10 cellular contexts compared by ENCODE assay signal in genomic region chr17:32516940-32517711, GRCh38. TPM values are rescaled to one million over a fixed set of nuclear protein-coding genes. Genes with fewer than 3 reads are reported as not detected.
DNase-seq lines count a peak whose midpoint lies in the region; ATAC-seq and TF ChIP-seq lines count a peak whose summit lies in the region.
"Had no signal": no experiment of that assay in that cellular context is flagged by ENCODE, and none has a peak within 500 bp of the region (broad histone marks: within the 10 kb centered on the region; RNA-seq: fewer than 3 reads in every experiment).

No MANE protein-coding gene starts in this region.

- H3K9me3 ChIP-seq in mammary epithelial cell (replicated peaks; ENCODE audit: insufficient read depth, low read length) = no peaks in the 10 kb centered on the region

- H3K4me3 Mint-ChIP-seq in activated CD4-positive, alpha-beta T cell treated with anti-CD3 and anti-CD28 coated beads, Interleukin-2, amount 10 ng/mL, durations not matched to agents 7 days and 5 days = no peak overlapping the region
- H3K4me3 Mint-ChIP-seq in brain = peak overlapping the region in 4 of 5 experiments; percentile 12 to 57 (median 44)
- no peak overlapping the region for H3K4me3 Mint-ChIP-seq in stimulated activated memory B cell treated with anti-CD40 and anti-IgM and Interleukin-4, amounts not matched to agents 10 μg/mL and 1 μg/mL and 100 μg/mL, for 72 hours

- CTCF ChIA-PET in activated CD4-positive, alpha-beta T cell treated with anti-CD3 and anti-CD28 coated beads, Interleukin-2, amount 10 ng/mL, durations not matched to agents 7 days and 5 days (lab: Charles Lee) = interaction anchor here (0.9 to 1.9 kb wide), 5 partner anchors 8 to 37 kb away, joined by 3 to 6 read pairs (median 4); partner anchors contain the start of gene CDK5R1
- CTCF ChIA-PET in mammary epithelial cell (lab: Charles Lee; ENCODE audit: low non-redundant PET) = no interaction called here

- WGBS in mammary epithelial cell (ENCODE audit: low coverage, missing lambda C conversion rate) = 90% methylated on average over 12 of the region's 12 CpGs

- H3K27me3 Mint-ChIP-seq in activated CD4-positive, alpha-beta T cell treated with anti-CD3 and anti-CD28 coated beads, Interleukin-2, amount 10 ng/mL, durations not matched to agents 7 days and 5 days = peaks cover 2% of the 10 kb centered on the region
- peaks cover 4% of the 10 kb centered on the region for H3K27me3 Mint-ChIP-seq in brain
- no peaks in the 10 kb centered on the region for H3K27me3 Mint-ChIP-seq in stimulated activated memory B cell treated with anti-CD40 and anti-IgM and Interleukin-4, amounts not matched to agents 10 μg/mL and 1 μg/mL and 100 μg/mL, for 72 hours

- no peaks in the 10 kb centered on the region for H3K79me2 ChIP-seq in mammary epithelial cell (ENCODE audit: insufficient read depth, low read length)
- H3K79me2 ChIP-seq: parathyroid adenoma had no signal

- dilution Hi-C loops in mammary epithelial cell (cut with HindIII; ENCODE audit: low sequenced_read_pairs) = no loop called here

- no peak overlapping the region for H3K9ac ChIP-seq in mammary epithelial cell (ENCODE audit: insufficient read depth, low read length)
- H3K9ac ChIP-seq: parathyroid adenoma had no signal

- peak; percentile 81 for ATAC-seq in stimulated activated memory B cell treated with anti-CD40 and anti-IgM and Interleukin-4, amounts not matched to agents 10 μg/mL and 1 μg/mL and 100 μg/mL, for 72 hours
- no peak for ATAC-seq in HG02852 (IDR thresholded peaks at IDR 0.05; ENCODE audit: unreplicated experiment)

- H3K4me1 ChIP-seq in mammary epithelial cell (ENCODE audit: insufficient read depth, low read length) = peaks cover 13% of the 10 kb centered on the region

- POLR2A ChIA-PET in activated CD4-positive, alpha-beta T cell treated with anti-CD3 and anti-CD28 coated beads, Interleukin-2, amount 10 ng/mL, durations not matched to agents 7 days and 5 days (lab: Charles Lee) = no interaction called here

- peak overlapping the region; percentile 61 for H3K27ac Mint-ChIP-seq in activated CD4-positive, alpha-beta T cell treated with anti-CD3 and anti-CD28 coated beads, Interleukin-2, amount 10 ng/mL, durations not matched to agents 7 days and 5 days
- peak overlapping the region; percentile 90 to 100 (median 95) for H3K27ac Mint-ChIP-seq in brain
- peak overlapping the region; percentile 56 for H3K27ac Mint-ChIP-seq in stimulated activated memory B cell treated with anti-CD40 and anti-IgM and Interleukin-4, amounts not matched to agents 10 μg/mL and 1 μg/mL and 100 μg/mL, for 72 hours

- in situ Hi-C loops in mammary epithelial cell (cut with MboI; ENCODE audit: low sequenced_read_pairs in 2 of 2) = no loop called here

- intact Hi-C loops in mammary epithelial cell (cut with micrococcal nuclease) = no loop called here

- TF ChIP-seq CTCF in brain (conservative IDR thresholded peaks at IDR 0.05) (no peak), mammary epithelial cell (conservative IDR thresholded peaks at IDR 0.05 in 1 of 2, IDR thresholded peaks at IDR 0.05 in 1 of 2; ENCODE audit: extremely low read depth in 1 of 2, insufficient read depth in 1 of 2, low read depth in 1 of 2, low read length in 2 of 2) (no peak)

- H3K4me2 ChIP-seq in mammary epithelial cell (ENCODE audit: insufficient read depth, low read depth, low read length) = no peak overlapping the region

- no peak overlapping the region for H3K4me3 ChIP-seq in mammary epithelial cell (replicated peaks in 1 of 3; ENCODE audit: insufficient read depth in 1 of 3, low read depth in 2 of 3, low read length in 3 of 3)

- DNase-seq in activated CD4-positive, alpha-beta T cell treated with anti-CD3 and anti-CD28 coated beads, Interleukin-2, amount 10 ng/mL, durations not matched to agents 7 days and 5 days = no peak
- no peak for DNase-seq in activated CD4-positive, alpha-beta T cell treated with anti-CD3 and anti-CD28 coated beads for 1 hour
- DNase-seq in MV-4-11 (lab: John Stamatoyannopoulos, UW) (peak; percentile 50), mammary epithelial cell (no peak)
- DNase-seq in effector CD8-positive, alpha-beta T cell (lab: John Stamatoyannopoulos, UW) = no peak
- DNase-seq: GOT3 had no signal

- BruUV-seq in mammary epithelial cell (replicated peaks; lab: Mats Ljungman, UMichigan) = no TSS peak

- no peak overlapping the region for H3K27ac ChIP-seq in mammary epithelial cell (ENCODE audit: insufficient read depth, low read depth, low read length)
- H3K27ac ChIP-seq: parathyroid adenoma had no signal

- no peak overlapping the region for H2AFZ ChIP-seq in mammary epithelial cell (ENCODE audit: low read depth, low read length)
- H2AFZ ChIP-seq: parathyroid adenoma had no signal

- H3K36me3 ChIP-seq in mammary epithelial cell (ENCODE audit: insufficient read depth, low read length) = no peaks in the 10 kb centered on the region

- no peaks in the 10 kb centered on the region for H3K27me3 ChIP-seq in mammary epithelial cell (ENCODE audit: insufficient read depth, low read length)

- no peaks in the 10 kb centered on the region for H3K9me3 Mint-ChIP-seq in activated CD4-positive, alpha-beta T cell treated with anti-CD3 and anti-CD28 coated beads, Interleukin-2, amount 10 ng/mL, durations not matched to agents 7 days and 5 days
- no peaks in the 10 kb centered on the region for H3K9me3 Mint-ChIP-seq in brain
- H3K9me3 Mint-ChIP-seq in stimulated activated memory B cell treated with anti-CD40 and anti-IgM and Interleukin-4, amounts not matched to agents 10 μg/mL and 1 μg/mL and 100 μg/mL, for 72 hours = no peaks in the 10 kb centered on the region

- H3K36me3 Mint-ChIP-seq in activated CD4-positive, alpha-beta T cell treated with anti-CD3 and anti-CD28 coated beads, Interleukin-2, amount 10 ng/mL, durations not matched to agents 7 days and 5 days (ENCODE audit: low read depth) = peaks cover under 1% of the 10 kb centered on the region
- no peaks in the 10 kb centered on the region for H3K36me3 Mint-ChIP-seq in brain
- no peaks in the 10 kb centered on the region for H3K36me3 Mint-ChIP-seq in stimulated activated memory B cell treated with anti-CD40 and anti-IgM and Interleukin-4, amounts not matched to agents 10 μg/mL and 1 μg/mL and 100 μg/mL, for 72 hours

- H3K4me1 Mint-ChIP-seq in activated CD4-positive, alpha-beta T cell treated with anti-CD3 and anti-CD28 coated beads, Interleukin-2, amount 10 ng/mL, durations not matched to agents 7 days and 5 days = peaks cover 64% of the 10 kb centered on the region
- H3K4me1 Mint-ChIP-seq in brain = peaks cover 76% of the 10 kb centered on the region
- H3K4me1 Mint-ChIP-seq in stimulated activated memory B cell treated with anti-CD40 and anti-IgM and Interleukin-4, amounts not matched to agents 10 μg/mL and 1 μg/mL and 100 μg/mL, for 72 hours = peaks cover 64% of the 10 kb centered on the region

- no peaks in the 10 kb centered on the region for H4K20me1 ChIP-seq in mammary epithelial cell (ENCODE audit: insufficient read depth, low read length)

RNA-seq across cellular contexts. Expression of gene CDK5R1, which starts 30.3 kb away (rescaled TPM):
- 1 to 10 TPM; 4.1 to 4.6 TPM for total RNA-seq in activated CD4-positive, alpha-beta T cell treated with anti-CD3 and anti-CD28 coated beads, Interleukin-2, amount 10 ng/mL, durations not matched to agents 7 days and 5 days
- polyA plus RNA-seq in brain (ENCODE audit: insufficient read depth, low read depth, low replicate concordance) (71.1 TPM), mammary epithelial cell (2.6 TPM)
- 1 to 10 TPM; 1.7 to 4.9 TPM for total RNA-seq in mammary epithelial cell
- 10.1 TPM for polyA minus RNA-seq in mammary epithelial cell

Comparison
In these comparisons a context has a peak if more than half of its experiments do, and no peak if none do; other contexts are left out.
1. H3K4me3 Mint-ChIP-seq: peak in brain (4 of 5); none in activated CD4-positive, alpha-beta T cell treated with anti-CD3 and anti-CD28 coated beads, Interleukin-2, amount 10 ng/mL, durations not matched to agents 7 days and 5 days (single experiment) and stimulated activated memory B cell treated with anti-CD40 and anti-IgM and Interleukin-4, amounts not matched to agents 10 μg/mL and 1 μg/mL and 100 μg/mL, for 72 hours (single experiment).
2. Peak in every context shown above with its lines, with median percentiles within 50 percentile points of each other: H3K27ac Mint-ChIP-seq.